In the genomic region with DNA sequence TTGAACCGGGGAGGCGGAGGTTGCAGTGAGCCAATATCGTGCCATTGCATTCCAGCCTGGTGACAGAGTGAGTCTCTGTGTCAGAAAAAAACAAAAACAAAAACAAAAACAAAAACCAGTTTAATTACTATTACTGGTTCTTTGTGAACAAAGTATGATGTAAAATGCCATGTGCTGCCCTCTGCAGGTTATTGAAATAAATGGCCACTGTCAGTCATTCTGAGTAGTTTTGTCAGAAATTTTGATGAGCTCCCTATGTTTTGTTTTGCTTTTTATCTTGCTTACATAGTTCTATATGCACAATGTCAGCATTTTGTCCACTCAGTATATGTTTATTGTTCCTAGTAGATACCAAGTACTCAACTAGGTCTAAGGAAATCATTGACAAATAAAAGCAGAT, we compare ENCODE assay signal across 3 cellular contexts.
A peak's percentile ranks its signal among the peaks of the same experiment; 100 is the strongest.
TF ChIP-seq lines count a peak whose summit lies in the region.

No MANE protein-coding gene starts in this region.

TF ChIP-seq in SK-N-SH, 30 proteins besides CTCF, POLR2A, EP300 and RAD21:
- TF ChIP-seq, protein P1, sequence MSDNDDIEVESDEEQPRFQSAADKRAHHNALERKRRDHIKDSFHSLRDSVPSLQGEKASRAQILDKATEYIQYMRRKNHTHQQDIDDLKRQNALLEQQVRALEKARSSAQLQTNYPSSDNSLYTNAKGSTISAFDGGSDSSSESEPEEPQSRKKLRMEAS (IDR thresholded peaks at IDR 0.05; ENCODE audit: low read depth) = no peak
- TF ChIP-seq SMC3 (IDR thresholded peaks at IDR 0.05; ENCODE audit: low read depth, low read length) (no peak), SIN3A (IDR thresholded peaks at IDR 0.05; ENCODE audit: borderline replicate concordance, low read depth, low read length) (no peak), TCF12 (IDR thresholded peaks at IDR 0.05) (no peak)
- TF ChIP-seq, protein P2, sequence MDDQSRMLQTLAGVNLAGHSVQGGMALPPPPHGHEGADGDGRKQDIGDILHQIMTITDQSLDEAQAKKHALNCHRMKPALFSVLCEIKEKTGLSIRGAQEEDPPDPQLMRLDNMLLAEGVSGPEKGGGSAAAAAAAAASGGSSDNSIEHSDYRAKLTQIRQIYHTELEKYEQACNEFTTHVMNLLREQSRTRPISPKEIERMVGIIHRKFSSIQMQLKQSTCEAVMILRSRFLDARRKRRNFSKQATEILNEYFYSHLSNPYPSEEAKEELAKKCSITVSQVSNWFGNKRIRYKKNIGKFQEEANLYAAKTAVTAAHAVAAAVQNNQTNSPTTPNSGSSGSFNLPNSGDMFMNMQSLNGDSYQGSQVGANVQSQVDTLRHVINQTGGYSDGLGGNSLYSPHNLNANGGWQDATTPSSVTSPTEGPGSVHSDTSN (IDR thresholded peaks at IDR 0.05) = peak; percentile 41

TF ChIP-seq in SK-N-SH treated with all-trans-retinoic acid at 6 μM for 48 hours, 23 proteins besides CTCF, POLR2A, EP300 and RAD21:
- no peak for TF ChIP-seq ZFP3 (CRISPR knock-in tag; IDR thresholded peaks at IDR 0.05)
- TF ChIP-seq, protein P3, sequence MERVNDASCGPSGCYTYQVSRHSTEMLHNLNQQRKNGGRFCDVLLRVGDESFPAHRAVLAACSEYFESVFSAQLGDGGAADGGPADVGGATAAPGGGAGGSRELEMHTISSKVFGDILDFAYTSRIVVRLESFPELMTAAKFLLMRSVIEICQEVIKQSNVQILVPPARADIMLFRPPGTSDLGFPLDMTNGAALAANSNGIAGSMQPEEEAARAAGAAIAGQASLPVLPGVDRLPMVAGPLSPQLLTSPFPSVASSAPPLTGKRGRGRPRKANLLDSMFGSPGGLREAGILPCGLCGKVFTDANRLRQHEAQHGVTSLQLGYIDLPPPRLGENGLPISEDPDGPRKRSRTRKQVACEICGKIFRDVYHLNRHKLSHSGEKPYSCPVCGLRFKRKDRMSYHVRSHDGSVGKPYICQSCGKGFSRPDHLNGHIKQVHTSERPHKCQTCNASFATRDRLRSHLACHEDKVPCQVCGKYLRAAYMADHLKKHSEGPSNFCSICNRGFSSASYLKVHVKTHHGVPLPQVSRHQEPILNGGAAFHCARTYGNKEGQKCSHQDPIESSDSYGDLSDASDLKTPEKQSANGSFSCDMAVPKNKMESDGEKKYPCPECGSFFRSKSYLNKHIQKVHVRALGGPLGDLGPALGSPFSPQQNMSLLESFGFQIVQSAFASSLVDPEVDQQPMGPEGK (CRISPR knock-in tag; IDR thresholded peaks at IDR 0.05; ENCODE audit: borderline replicate concordance) = no peak
- TF ChIP-seq TOX (CRISPR knock-in tag; IDR thresholded peaks at IDR 0.05; ENCODE audit: borderline replicate concordance) = no peak
- no peak for TF ChIP-seq ARNTL (CRISPR knock-in tag; IDR thresholded peaks at IDR 0.05; ENCODE audit: borderline replicate concordance, low read depth)
- TF ChIP-seq CSDC2 (CRISPR knock-in tag; IDR thresholded peaks at IDR 0.05) = no peak
- TF ChIP-seq, protein P4, sequence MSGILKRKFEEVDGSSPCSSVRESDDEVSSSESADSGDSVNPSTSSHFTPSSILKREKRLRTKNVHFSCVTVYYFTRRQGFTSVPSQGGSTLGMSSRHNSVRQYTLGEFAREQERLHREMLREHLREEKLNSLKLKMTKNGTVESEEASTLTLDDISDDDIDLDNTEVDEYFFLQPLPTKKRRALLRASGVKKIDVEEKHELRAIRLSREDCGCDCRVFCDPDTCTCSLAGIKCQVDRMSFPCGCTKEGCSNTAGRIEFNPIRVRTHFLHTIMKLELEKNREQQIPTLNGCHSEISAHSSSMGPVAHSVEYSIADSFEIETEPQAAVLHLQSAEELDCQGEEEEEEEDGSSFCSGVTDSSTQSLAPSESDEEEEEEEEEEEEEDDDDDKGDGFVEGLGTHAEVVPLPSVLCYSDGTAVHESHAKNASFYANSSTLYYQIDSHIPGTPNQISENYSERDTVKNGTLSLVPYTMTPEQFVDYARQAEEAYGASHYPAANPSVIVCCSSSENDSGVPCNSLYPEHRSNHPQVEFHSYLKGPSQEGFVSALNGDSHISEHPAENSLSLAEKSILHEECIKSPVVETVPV (CRISPR knock-in tag; IDR thresholded peaks at IDR 0.05) = no peak
- no peak for TF ChIP-seq ESRRG (CRISPR knock-in tag; IDR thresholded peaks at IDR 0.05)
- TF ChIP-seq, protein P5, sequence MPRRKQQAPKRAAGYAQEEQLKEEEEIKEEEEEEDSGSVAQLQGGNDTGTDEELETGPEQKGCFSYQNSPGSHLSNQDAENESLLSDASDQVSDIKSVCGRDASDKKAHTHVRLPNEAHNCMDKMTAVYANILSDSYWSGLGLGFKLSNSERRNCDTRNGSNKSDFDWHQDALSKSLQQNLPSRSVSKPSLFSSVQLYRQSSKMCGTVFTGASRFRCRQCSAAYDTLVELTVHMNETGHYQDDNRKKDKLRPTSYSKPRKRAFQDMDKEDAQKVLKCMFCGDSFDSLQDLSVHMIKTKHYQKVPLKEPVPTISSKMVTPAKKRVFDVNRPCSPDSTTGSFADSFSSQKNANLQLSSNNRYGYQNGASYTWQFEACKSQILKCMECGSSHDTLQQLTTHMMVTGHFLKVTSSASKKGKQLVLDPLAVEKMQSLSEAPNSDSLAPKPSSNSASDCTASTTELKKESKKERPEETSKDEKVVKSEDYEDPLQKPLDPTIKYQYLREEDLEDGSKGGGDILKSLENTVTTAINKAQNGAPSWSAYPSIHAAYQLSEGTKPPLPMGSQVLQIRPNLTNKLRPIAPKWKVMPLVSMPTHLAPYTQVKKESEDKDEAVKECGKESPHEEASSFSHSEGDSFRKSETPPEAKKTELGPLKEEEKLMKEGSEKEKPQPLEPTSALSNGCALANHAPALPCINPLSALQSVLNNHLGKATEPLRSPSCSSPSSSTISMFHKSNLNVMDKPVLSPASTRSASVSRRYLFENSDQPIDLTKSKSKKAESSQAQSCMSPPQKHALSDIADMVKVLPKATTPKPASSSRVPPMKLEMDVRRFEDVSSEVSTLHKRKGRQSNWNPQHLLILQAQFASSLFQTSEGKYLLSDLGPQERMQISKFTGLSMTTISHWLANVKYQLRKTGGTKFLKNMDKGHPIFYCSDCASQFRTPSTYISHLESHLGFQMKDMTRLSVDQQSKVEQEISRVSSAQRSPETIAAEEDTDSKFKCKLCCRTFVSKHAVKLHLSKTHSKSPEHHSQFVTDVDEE (CRISPR knock-in tag; IDR thresholded peaks at IDR 0.05) = no peak
- no peak for TF ChIP-seq ZC3H10 (CRISPR knock-in tag; IDR thresholded peaks at IDR 0.05)
- no peak for TF ChIP-seq ZNF565 (CRISPR knock-in tag; conservative IDR thresholded peaks at IDR 0.05; ENCODE audit: low read depth)
- TF ChIP-seq GLIS3 (CRISPR knock-in tag; IDR thresholded peaks at IDR 0.05) = no peak
TF ChIP-seq in SK-N-SH treated with all-trans-retinoic acid at 6 μM for 48 hours: peak in this region for 0.

TF ChIP-seq in H1, 55 proteins besides CTCF, POLR2A, EP300 and RAD21:
- TF ChIP-seq CTBP2 (IDR thresholded peaks at IDR 0.05; ENCODE audit: borderline replicate concordance, insufficient read depth, insufficient read length, low read length) (no peak), SP4 (IDR thresholded peaks at IDR 0.05; ENCODE audit: low read length) (no peak), NANOG (IDR thresholded peaks at IDR 0.05; ENCODE audit: insufficient read depth, low read depth, low read length, poor library complexity, severe bottlenecking) (no peak), HDAC6 (IDR thresholded peaks at IDR 0.05; ENCODE audit: low read depth, low read length) (no peak), SIN3A (conservative IDR thresholded peaks at IDR 0.05 in 1 of 2, IDR thresholded peaks at IDR 0.05 in 1 of 2; ENCODE audit: low read depth in 1 of 2, low read length in 2 of 2) (no peak), ASH2L (IDR thresholded peaks at IDR 0.05; ENCODE audit: low read length) (no peak), HDAC2 (IDR thresholded peaks at IDR 0.05; ENCODE audit: borderline replicate concordance in 1 of 2, low read depth in 2 of 2, low read length in 2 of 2) (no peak), CBX5 (IDR thresholded peaks at IDR 0.05; ENCODE audit: low read depth, low read length) (no peak), FOSL1 (IDR thresholded peaks at IDR 0.05; ENCODE audit: insufficient read depth, low read depth, low read length) (no peak), EZH2 (IDR thresholded peaks at IDR 0.05; ENCODE audit: low read depth, low read length, severe bottlenecking) (no peak), BCL11A (IDR thresholded peaks at IDR 0.05; ENCODE audit: low read depth in 2 of 2, low read length in 2 of 2) (no peak), GABPA (IDR thresholded peaks at IDR 0.05; ENCODE audit: borderline replicate concordance, insufficient read depth, low read length) (no peak)
